8 cellular contexts compared by ENCODE assay signal in genomic region chr10:46544989-46545791, GRCh38.
DNase-seq lines count a peak whose midpoint lies in the region; ATAC-seq, FAIRE-seq and TF ChIP-seq lines count a peak whose summit lies in the region.

No MANE protein-coding gene starts in this region.

- no peak for TF ChIP-seq POLR2A in H54 (IDR thresholded peaks at IDR 0.05; ENCODE audit: low read depth, low read length)

- peak; percentile 72 for DNase-seq in AG20443 (ENCODE audit: low spot score)
- peak; percentile 76 for DNase-seq in H54 (ENCODE audit: insufficient read length, low spot score)
- DNase-seq in activated CD8-positive, alpha-beta memory T cell treated with anti-CD3 and anti-CD28 coated beads, Interleukin-2, amount 50 U/mL, for 4 hours, result peak; percentile 11
- DNase-seq in iris pigment epithelial cell (ENCODE audit: low read depth), result peak; percentile 46
- DNase-seq in nucleus accumbens (lab: John Stamatoyannopoulos, UW), result no peak
- DNase-seq in SW 1271 (lab: John Stamatoyannopoulos, UW), result no peak

- ATAC-seq in HG03039 (IDR thresholded peaks at IDR 0.05; ENCODE audit: unreplicated experiment) (no peak), GM19397 (IDR thresholded peaks at IDR 0.05; ENCODE audit: unreplicated experiment) (no peak)

- FAIRE-seq in H54 (lab: Jason Lieb, UNC), result no peak

Comparison
In these comparisons a context has a peak if more than half of its experiments do, and no peak if none do; other contexts are left out.
1. DNase-seq: peak in AG20443 (single experiment), H54 (single experiment), activated CD8-positive, alpha-beta memory T cell treated with anti-CD3 and anti-CD28 coated beads, Interleukin-2, amount 50 U/mL, for 4 hours (single experiment) and iris pigment epithelial cell (single experiment); none in nucleus accumbens (0 of 56) and SW 1271 (0 of 2).